ENCODE assay signal across 1 cellular context in genomic region chr1:150171801-150172200, GRCh38.
TF ChIP-seq lines count a peak whose summit lies in the region.

No MANE protein-coding gene starts in this region.

TF ChIP-seq in K562, 482 proteins besides CTCF, POLR2A, EP300 and RAD21 (continued from another document):
- TF ChIP-seq CREB1 (IDR thresholded peaks at IDR 0.05) = no peak
- TF ChIP-seq CREB1 (CRISPR knock-in tag; IDR thresholded peaks at IDR 0.05) = no peak
- no peak for TF ChIP-seq KDM2B (CRISPR knock-in tag; IDR thresholded peaks at IDR 0.05)
- TF ChIP-seq NFIC (IDR thresholded peaks at IDR 0.05) = peak; percentile 52
- peak; percentile 75 for TF ChIP-seq CBFA2T3 (IDR thresholded peaks at IDR 0.05)
- no peak for TF ChIP-seq MYNN (IDR thresholded peaks at IDR 0.05)
- no peak for TF ChIP-seq MYNN (CRISPR knock-in tag; IDR thresholded peaks at IDR 0.05)
- no peak for TF ChIP-seq EWSR1 (IDR thresholded peaks at IDR 0.05; ENCODE audit: borderline replicate concordance, low read depth, partially characterized antibody)
- peak; percentile 28; the same call in 1 of the 2 replicates for TF ChIP-seq TAL1 (IDR thresholded peaks at IDR 0.05)
- TF ChIP-seq KDM1A (IDR thresholded peaks at IDR 0.05) = peak in 1 of 2 experiments; percentile 27; a peak in 2 of 4 replicates
- TF ChIP-seq BCOR (IDR thresholded peaks at IDR 0.05) = peak; percentile 48; the same call in 1 of the 2 replicates
- no peak for TF ChIP-seq MIER1 (IDR thresholded peaks at IDR 0.05; ENCODE audit: low read depth)
- peak in 1 of 2 experiments; percentile 16; a peak in 1 of 4 replicates for TF ChIP-seq RCOR1 (IDR thresholded peaks at IDR 0.05; ENCODE audit: borderline replicate concordance in 1 of 2, low read depth in 2 of 2, low read length in 2 of 2)
- no peak for TF ChIP-seq NR2C2 (CRISPR knock-in tag; IDR thresholded peaks at IDR 0.05)
- 0 out of 2 replicates have a peak, but pooled peaks have one; percentile 16 for TF ChIP-seq NR2C2 (tag; IDR thresholded peaks at IDR 0.05)
- TF ChIP-seq CBFA2T2 (conservative IDR thresholded peaks at IDR 0.05) = peak; percentile 41
- no peak for TF ChIP-seq L3MBTL2 (IDR thresholded peaks at IDR 0.05)
- TF ChIP-seq SOX6 (IDR thresholded peaks at IDR 0.05) = 0 out of 2 replicates have a peak, but pooled peaks have one; percentile 22
- TF ChIP-seq SMARCA5 (IDR thresholded peaks at IDR 0.05) = peak; percentile 83; the same call in 1 of the 2 replicates
- 0 out of 2 replicates have a peak, but pooled peaks have one; percentile 10 for TF ChIP-seq TEAD4 (IDR thresholded peaks at IDR 0.05; ENCODE audit: low read length)
- no peak for TF ChIP-seq TEAD4 (CRISPR knock-in tag; IDR thresholded peaks at IDR 0.05; ENCODE audit: borderline replicate concordance)
- TF ChIP-seq ATF3 (IDR thresholded peaks at IDR 0.05) = peak; percentile 21; the same call in 1 of the 2 replicates
- no peak for TF ChIP-seq ATF3 (CRISPR knock-in tag; conservative IDR thresholded peaks at IDR 0.05)
- TF ChIP-seq FOXK2 (conservative IDR thresholded peaks at IDR 0.05 in 1 of 2, IDR thresholded peaks at IDR 0.05 in 1 of 2; ENCODE audit: low read depth in 2 of 2) = peak in 1 of 2 experiments; percentile 46; a peak in 1 of 4 replicates
- TF ChIP-seq CBX8 (IDR thresholded peaks at IDR 0.05; ENCODE audit: borderline replicate concordance, extremely low read depth, low read depth, low read length, poor library complexity, severe bottlenecking) = no peak
- TF ChIP-seq RREB1 (CRISPR knock-in tag; IDR thresholded peaks at IDR 0.05) = no peak
- peak; percentile 78 for TF ChIP-seq DPF2 (IDR thresholded peaks at IDR 0.05)
- TF ChIP-seq TCF3 (CRISPR knock-in tag; IDR thresholded peaks at IDR 0.05) = peak; percentile 34; the same call in 1 of the 2 replicates
- peak; percentile 65 for TF ChIP-seq SMARCA4 (IDR thresholded peaks at IDR 0.05)
- TF ChIP-seq SMARCE1 (IDR thresholded peaks at IDR 0.05) = peak; percentile 41; the same call in 1 of the 2 replicates
- TF ChIP-seq NFYB (IDR thresholded peaks at IDR 0.05; ENCODE audit: extremely low read depth, insufficient read length) = no peak
- no peak for TF ChIP-seq TEAD2 (tag; IDR thresholded peaks at IDR 0.05)
- TF ChIP-seq PHB2 (IDR thresholded peaks at IDR 0.05; ENCODE audit: low read depth) = 0 out of 2 replicates have a peak, but pooled peaks have one; percentile 21
- peak; percentile 67 for TF ChIP-seq ZNF384 (IDR thresholded peaks at IDR 0.05; ENCODE audit: low read depth, low read length)
- no peak for TF ChIP-seq CREM (IDR thresholded peaks at IDR 0.05; ENCODE audit: low read depth)
- TF ChIP-seq ZNF318 (IDR thresholded peaks at IDR 0.05; ENCODE audit: borderline replicate concordance in 1 of 2, low read depth in 1 of 2) = no peak
- peak; percentile 37 for TF ChIP-seq NCOR1 (IDR thresholded peaks at IDR 0.05)
- no peak for TF ChIP-seq ZNF76 (CRISPR knock-in tag; IDR thresholded peaks at IDR 0.05; ENCODE audit: borderline replicate concordance)
- peak; percentile 68 for TF ChIP-seq ARID1B (IDR thresholded peaks at IDR 0.05)
- peak; percentile 46; the same call in 1 of the 2 replicates for TF ChIP-seq JUND (IDR thresholded peaks at IDR 0.05; ENCODE audit: borderline replicate concordance, low read depth, low read length)
- peak; percentile 61; the same call in 1 of the 3 replicates for TF ChIP-seq JUND (tag; IDR thresholded peaks at IDR 0.05; ENCODE audit: borderline replicate concordance, low read depth, low read length)
- no peak for TF ChIP-seq MAFG (tag; conservative IDR thresholded peaks at IDR 0.05)
- no peak for TF ChIP-seq HLTF (IDR thresholded peaks at IDR 0.05)
- no peak for TF ChIP-seq MBD2 (IDR thresholded peaks at IDR 0.05; ENCODE audit: borderline replicate concordance, low read depth)
- TF ChIP-seq SNIP1 (IDR thresholded peaks at IDR 0.05; ENCODE audit: low read depth) = no peak
- peak; percentile 80 for TF ChIP-seq FOSL1 (tag; conservative IDR thresholded peaks at IDR 0.05)
- TF ChIP-seq ZNF655 (CRISPR knock-in tag; IDR thresholded peaks at IDR 0.05) = no peak
- TF ChIP-seq CBX3 (IDR thresholded peaks at IDR 0.05; ENCODE audit: borderline replicate concordance in 1 of 2, low read length in 2 of 2) = no peak
- no peak for TF ChIP-seq PRPF4 (IDR thresholded peaks at IDR 0.05; ENCODE audit: insufficient read depth, low read depth, low read length, poor library complexity, severe bottlenecking)
- TF ChIP-seq ZNF75A (CRISPR knock-in tag; IDR thresholded peaks at IDR 0.05) = no peak
- TF ChIP-seq MTA2 (IDR thresholded peaks at IDR 0.05; ENCODE audit: low read depth) = peak; percentile 38; the same call in 1 of the 2 replicates
